1 cellular context compared by ENCODE assay signal in the genomic region with DNA sequence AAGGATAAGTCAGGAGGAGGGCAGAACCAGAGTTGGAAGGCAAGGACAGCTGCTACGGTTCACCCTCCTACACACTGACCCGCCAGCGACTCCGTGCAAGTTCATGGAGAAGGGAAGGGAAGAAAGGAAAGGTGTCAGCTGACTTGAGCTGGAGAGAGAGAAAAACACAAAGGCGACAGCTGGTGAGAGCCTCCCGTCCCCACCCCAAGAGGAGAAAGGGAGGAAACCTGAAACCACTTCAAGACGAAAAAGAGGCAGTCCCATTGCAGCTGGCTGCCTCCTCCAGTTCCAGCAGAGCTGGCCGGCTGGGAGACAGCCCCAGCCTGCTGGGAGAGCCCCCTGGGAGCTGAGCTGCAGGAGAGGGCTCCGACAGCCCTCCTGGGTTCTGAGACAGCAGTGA.
TF ChIP-seq lines count a peak whose summit lies in the region.

No MANE protein-coding gene starts in this region.

TF ChIP-seq in HEK293, 187 proteins besides CTCF, POLR2A, EP300 and RAD21 (continued from another document and continues in another):
- TF ChIP-seq, protein P1, sequence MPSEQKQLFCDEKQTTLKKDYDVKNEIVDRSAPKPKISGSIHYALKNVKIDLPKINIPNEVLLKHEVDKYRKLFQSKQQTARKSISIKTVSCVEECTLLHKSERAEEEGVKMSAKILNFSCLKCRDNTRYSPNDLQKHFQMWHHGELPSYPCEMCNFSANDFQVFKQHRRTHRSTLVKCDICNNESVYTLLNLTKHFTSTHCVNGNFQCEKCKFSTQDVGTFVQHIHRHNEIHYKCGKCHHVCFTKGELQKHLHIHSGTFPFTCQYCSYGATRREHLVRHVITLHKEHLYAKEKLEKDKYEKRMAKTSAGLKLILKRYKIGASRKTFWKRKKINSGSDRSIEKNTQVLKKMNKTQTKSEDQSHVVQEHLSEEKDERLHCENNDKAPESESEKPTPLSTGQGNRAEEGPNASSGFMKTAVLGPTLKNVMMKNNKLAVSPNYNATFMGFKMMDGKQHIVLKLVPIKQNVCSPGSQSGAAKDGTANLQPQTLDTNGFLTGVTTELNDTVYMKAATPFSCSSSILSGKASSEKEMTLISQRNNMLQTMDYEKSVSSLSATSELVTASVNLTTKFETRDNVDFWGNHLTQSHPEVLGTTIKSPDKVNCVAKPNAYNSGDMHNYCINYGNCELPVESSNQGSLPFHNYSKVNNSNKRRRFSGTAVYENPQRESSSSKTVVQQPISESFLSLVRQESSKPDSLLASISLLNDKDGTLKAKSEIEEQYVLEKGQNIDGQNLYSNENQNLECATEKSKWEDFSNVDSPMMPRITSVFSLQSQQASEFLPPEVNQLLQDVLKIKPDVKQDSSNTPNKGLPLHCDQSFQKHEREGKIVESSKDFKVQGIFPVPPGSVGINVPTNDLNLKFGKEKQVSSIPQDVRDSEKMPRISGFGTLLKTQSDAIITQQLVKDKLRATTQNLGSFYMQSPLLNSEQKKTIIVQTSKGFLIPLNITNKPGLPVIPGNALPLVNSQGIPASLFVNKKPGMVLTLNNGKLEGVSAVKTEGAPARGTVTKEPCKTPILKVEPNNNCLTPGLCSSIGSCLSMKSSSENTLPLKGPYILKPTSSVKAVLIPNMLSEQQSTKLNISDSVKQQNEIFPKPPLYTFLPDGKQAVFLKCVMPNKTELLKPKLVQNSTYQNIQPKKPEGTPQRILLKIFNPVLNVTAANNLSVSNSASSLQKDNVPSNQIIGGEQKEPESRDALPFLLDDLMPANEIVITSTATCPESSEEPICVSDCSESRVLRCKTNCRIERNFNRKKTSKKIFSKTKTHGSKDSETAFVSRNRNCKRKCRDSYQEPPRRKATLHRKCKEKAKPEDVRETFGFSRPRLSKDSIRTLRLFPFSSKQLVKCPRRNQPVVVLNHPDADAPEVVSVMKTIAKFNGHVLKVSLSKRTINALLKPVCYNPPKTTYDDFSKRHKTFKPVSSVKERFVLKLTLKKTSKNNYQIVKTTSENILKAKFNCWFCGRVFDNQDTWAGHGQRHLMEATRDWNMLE (tag by site-specific recombination; conservative IDR thresholded peaks at IDR 0.05; ENCODE audit: low read depth), result no peak
- TF ChIP-seq ZBTB17 (tag by site-specific recombination; IDR thresholded peaks at IDR 0.05) (peak; percentile 74), ZBTB10 (tag by site-specific recombination; IDR thresholded peaks at IDR 0.05) (no peak), ZNF514 (tag by site-specific recombination; IDR thresholded peaks at IDR 0.05) (no peak), ZXDB (tag by site-specific recombination; IDR thresholded peaks at IDR 0.05) (peak; percentile 57; the same call in 1 of the 2 replicates), ZNF488 (tag by site-specific recombination; IDR thresholded peaks at IDR 0.05) (no peak), ZNF202 (tag by site-specific recombination; IDR thresholded peaks at IDR 0.05; ENCODE audit: borderline replicate concordance) (no peak), ZNF555 (tag by site-specific recombination; conservative IDR thresholded peaks at IDR 0.05) (no peak), ZNF621 (tag by site-specific recombination; IDR thresholded peaks at IDR 0.05) (no peak), ZEB2 (tag by site-specific recombination; IDR thresholded peaks at IDR 0.05) (peak; percentile 66), ZNF791 (tag by site-specific recombination; IDR thresholded peaks at IDR 0.05) (no peak), REPIN1 (tag by site-specific recombination; IDR thresholded peaks at IDR 0.05; ENCODE audit: low read depth) (no peak), ZFP3 (tag by site-specific recombination; IDR thresholded peaks at IDR 0.05; ENCODE audit: low read depth) (no peak), WT1 (tag by site-specific recombination; IDR thresholded peaks at IDR 0.05) (peak; percentile 99), ZNF76 (tag by site-specific recombination; IDR thresholded peaks at IDR 0.05; ENCODE audit: borderline replicate concordance, low read depth) (no peak), PBX3 (CRISPR knock-in tag; IDR thresholded peaks at IDR 0.05) (no peak), ZNF530 (tag by site-specific recombination; IDR thresholded peaks at IDR 0.05; ENCODE audit: low read depth) (no peak), ZNF558 (tag by site-specific recombination; IDR thresholded peaks at IDR 0.05) (no peak), ZNF423 (tag by site-specific recombination; IDR thresholded peaks at IDR 0.05) (peak; percentile 94), ZNF155 (tag by site-specific recombination; IDR thresholded peaks at IDR 0.05) (no peak), ZNF26 (tag by site-specific recombination; IDR thresholded peaks at IDR 0.05) (no peak)
- TF ChIP-seq, protein P2, sequence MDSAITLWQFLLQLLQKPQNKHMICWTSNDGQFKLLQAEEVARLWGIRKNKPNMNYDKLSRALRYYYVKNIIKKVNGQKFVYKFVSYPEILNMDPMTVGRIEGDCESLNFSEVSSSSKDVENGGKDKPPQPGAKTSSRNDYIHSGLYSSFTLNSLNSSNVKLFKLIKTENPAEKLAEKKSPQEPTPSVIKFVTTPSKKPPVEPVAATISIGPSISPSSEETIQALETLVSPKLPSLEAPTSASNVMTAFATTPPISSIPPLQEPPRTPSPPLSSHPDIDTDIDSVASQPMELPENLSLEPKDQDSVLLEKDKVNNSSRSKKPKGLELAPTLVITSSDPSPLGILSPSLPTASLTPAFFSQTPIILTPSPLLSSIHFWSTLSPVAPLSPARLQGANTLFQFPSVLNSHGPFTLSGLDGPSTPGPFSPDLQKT (IDR thresholded peaks at IDR 0.05; ENCODE audit: borderline replicate concordance, low read depth, low read length), result no peak
- TF ChIP-seq, protein P3, sequence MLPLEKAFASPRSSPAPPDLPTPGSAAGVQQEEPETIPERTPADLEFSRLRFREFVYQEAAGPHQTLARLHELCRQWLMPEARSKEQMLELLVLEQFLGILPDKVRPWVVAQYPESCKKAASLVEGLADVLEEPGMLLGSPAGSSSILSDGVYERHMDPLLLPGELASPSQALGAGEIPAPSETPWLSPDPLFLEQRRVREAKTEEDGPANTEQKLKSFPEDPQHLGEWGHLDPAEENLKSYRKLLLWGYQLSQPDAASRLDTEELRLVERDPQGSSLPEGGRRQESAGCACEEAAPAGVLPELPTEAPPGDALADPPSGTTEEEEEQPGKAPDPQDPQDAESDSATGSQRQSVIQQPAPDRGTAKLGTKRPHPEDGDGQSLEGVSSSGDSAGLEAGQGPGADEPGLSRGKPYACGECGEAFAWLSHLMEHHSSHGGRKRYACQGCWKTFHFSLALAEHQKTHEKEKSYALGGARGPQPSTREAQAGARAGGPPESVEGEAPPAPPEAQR (tag by site-specific recombination; IDR thresholded peaks at IDR 0.05), result no peak
- TF ChIP-seq, protein P4, sequence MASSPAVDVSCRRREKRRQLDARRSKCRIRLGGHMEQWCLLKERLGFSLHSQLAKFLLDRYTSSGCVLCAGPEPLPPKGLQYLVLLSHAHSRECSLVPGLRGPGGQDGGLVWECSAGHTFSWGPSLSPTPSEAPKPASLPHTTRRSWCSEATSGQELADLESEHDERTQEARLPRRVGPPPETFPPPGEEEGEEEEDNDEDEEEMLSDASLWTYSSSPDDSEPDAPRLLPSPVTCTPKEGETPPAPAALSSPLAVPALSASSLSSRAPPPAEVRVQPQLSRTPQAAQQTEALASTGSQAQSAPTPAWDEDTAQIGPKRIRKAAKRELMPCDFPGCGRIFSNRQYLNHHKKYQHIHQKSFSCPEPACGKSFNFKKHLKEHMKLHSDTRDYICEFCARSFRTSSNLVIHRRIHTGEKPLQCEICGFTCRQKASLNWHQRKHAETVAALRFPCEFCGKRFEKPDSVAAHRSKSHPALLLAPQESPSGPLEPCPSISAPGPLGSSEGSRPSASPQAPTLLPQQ (tag by site-specific recombination; IDR thresholded peaks at IDR 0.05), result peak; percentile 57; the same call in 1 of the 2 replicates
- TF ChIP-seq, protein P5, sequence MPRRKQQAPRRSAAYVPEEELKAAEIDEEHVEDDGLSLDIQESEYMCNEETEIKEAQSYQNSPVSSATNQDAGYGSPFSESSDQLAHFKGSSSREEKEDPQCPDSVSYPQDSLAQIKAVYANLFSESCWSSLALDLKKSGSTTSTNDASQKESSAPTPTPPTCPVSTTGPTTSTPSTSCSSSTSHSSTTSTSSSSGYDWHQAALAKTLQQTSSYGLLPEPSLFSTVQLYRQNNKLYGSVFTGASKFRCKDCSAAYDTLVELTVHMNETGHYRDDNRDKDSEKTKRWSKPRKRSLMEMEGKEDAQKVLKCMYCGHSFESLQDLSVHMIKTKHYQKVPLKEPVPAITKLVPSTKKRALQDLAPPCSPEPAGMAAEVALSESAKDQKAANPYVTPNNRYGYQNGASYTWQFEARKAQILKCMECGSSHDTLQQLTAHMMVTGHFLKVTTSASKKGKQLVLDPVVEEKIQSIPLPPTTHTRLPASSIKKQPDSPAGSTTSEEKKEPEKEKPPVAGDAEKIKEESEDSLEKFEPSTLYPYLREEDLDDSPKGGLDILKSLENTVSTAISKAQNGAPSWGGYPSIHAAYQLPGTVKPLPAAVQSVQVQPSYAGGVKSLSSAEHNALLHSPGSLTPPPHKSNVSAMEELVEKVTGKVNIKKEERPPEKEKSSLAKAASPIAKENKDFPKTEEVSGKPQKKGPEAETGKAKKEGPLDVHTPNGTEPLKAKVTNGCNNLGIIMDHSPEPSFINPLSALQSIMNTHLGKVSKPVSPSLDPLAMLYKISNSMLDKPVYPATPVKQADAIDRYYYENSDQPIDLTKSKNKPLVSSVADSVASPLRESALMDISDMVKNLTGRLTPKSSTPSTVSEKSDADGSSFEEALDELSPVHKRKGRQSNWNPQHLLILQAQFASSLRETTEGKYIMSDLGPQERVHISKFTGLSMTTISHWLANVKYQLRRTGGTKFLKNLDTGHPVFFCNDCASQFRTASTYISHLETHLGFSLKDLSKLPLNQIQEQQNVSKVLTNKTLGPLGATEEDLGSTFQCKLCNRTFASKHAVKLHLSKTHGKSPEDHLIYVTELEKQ (tag by site-specific recombination; IDR thresholded peaks at IDR 0.05; ENCODE audit: borderline replicate concordance), result no peak
- TF ChIP-seq, protein P6, sequence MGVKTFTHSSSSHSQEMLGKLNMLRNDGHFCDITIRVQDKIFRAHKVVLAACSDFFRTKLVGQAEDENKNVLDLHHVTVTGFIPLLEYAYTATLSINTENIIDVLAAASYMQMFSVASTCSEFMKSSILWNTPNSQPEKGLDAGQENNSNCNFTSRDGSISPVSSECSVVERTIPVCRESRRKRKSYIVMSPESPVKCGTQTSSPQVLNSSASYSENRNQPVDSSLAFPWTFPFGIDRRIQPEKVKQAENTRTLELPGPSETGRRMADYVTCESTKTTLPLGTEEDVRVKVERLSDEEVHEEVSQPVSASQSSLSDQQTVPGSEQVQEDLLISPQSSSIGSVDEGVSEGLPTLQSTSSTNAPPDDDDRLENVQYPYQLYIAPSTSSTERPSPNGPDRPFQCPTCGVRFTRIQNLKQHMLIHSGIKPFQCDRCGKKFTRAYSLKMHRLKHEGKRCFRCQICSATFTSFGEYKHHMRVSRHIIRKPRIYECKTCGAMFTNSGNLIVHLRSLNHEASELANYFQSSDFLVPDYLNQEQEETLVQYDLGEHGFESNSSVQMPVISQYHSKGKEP (tag by site-specific recombination; IDR thresholded peaks at IDR 0.05), result peak; percentile 46; the same call in 1 of the 2 replicates
